21 cellular contexts compared by ENCODE assay signal in genomic region chr20:53386186-53386681, GRCh38.
"Had no signal": no experiment of that assay in that cellular context is flagged by ENCODE, and none has a peak within 500 bp of the region (broad histone marks: within the 10 kb centered on the region; RNA-seq: fewer than 3 reads in every experiment).

No MANE protein-coding gene starts in this region.

- H3K4me1 ChIP-seq: foreskin keratinocyte, left lung, psoas muscle, suprapubic skin had no signal

- H3K27me3 ChIP-seq: body of pancreas, foreskin keratinocyte, left lung, suprapubic skin, tibial nerve had no signal

- DNase-seq: activated CD4-positive, alpha-beta memory T cell treated with anti-CD3 and anti-CD28 coated beads, Interleukin-2, amount 10 ng/mL, durations not matched to agents 7 days and 5 days; activated CD4-positive, alpha-beta T cell treated with anti-CD3 and anti-CD28 coated beads, Interleukin-2, amount 10 ng/mL, durations not matched to agents 24 days and 14 days; activated gamma-delta T cell; activated naive CD4-positive, alpha-beta T cell treated with anti-CD3 and anti-CD28 coated beads, Interleukin-2, amount 50 U/mL, for 16 hours; activated naive CD8-positive, alpha-beta T cell treated with anti-CD3 and anti-CD28 coated beads, Interleukin-2, amount 50 U/mL, for 24 hours; body of pancreas; caudate nucleus; effector CD4-positive, alpha-beta T cell; erythroblast; foreskin keratinocyte; kidney; left lung; nephron progenitor cell; psoas muscle; right cardiac atrium; stimulated activated CD4-positive, alpha-beta T cell treated with anti-CD3 and anti-CD28 coated beads, Interleukin-4, amount 100 ng/mL, for 24 hours had no signal

- H3K4me3 ChIP-seq: body of pancreas, left lung, psoas muscle, suprapubic skin, tibial nerve had no signal

- H3K27ac ChIP-seq: body of pancreas, foreskin keratinocyte, left lung, psoas muscle, suprapubic skin, tibial nerve had no signal

- H3K9me3 Mint-ChIP-seq: activated CD4-positive, alpha-beta memory T cell treated with anti-CD3 and anti-CD28 coated beads, Interleukin-2, amount 10 ng/mL, durations not matched to agents 7 days and 5 days; activated CD4-positive, alpha-beta T cell treated with anti-CD3 and anti-CD28 coated beads, Interleukin-2, amount 10 ng/mL, durations not matched to agents 24 days and 14 days; activated naive CD8-positive, alpha-beta T cell treated with anti-CD3 and anti-CD28 coated beads, Interleukin-2, amount 50 U/mL, for 24 hours; activated T-helper 1 cell treated with anti-CD3 and anti-CD28 coated beads, Interleukin-12 subunit alpha, Interleukin-12 subunit beta, Interleukin-2, Interleukin-4 antibody, amounts not matched to agents 30 ng/mL and 10 ng/mL and 1 ng/mL, durations not matched to agents 14 hours and 24 hours and 36 hours; dendritic cell treated with granulocyte-macrophage colony-stimulating factor and Interleukin-4, amounts not matched to agents 40 ng/mL and 50 ng/mL, for 4 days; stimulated activated naive CD8-positive, alpha-beta T cell treated with anti-CD3 and anti-CD28 coated beads, Interleukin-15, Interleukin-2, amounts not matched to agents 100 ng/mL and 50 ng/mL, for 24 hours had no signal

- H3K27me3 Mint-ChIP-seq: activated CD4-positive, alpha-beta memory T cell treated with anti-CD3 and anti-CD28 coated beads, Interleukin-2, amount 10 ng/mL, durations not matched to agents 7 days and 5 days; activated CD4-positive, alpha-beta T cell treated with anti-CD3 and anti-CD28 coated beads, Interleukin-2, amount 10 ng/mL, durations not matched to agents 24 days and 14 days; activated naive CD8-positive, alpha-beta T cell treated with anti-CD3 and anti-CD28 coated beads, Interleukin-2, amount 50 U/mL, for 24 hours; dendritic cell treated with granulocyte-macrophage colony-stimulating factor and Interleukin-4, amounts not matched to agents 40 ng/mL and 50 ng/mL, for 4 days; stimulated activated naive CD8-positive, alpha-beta T cell treated with anti-CD3 and anti-CD28 coated beads, Interleukin-15, Interleukin-2, amounts not matched to agents 100 ng/mL and 50 ng/mL, for 24 hours had no signal

- H3K36me3 ChIP-seq: left lung, suprapubic skin, tibial nerve had no signal

- ATAC-seq: activated naive CD8-positive, alpha-beta T cell treated with anti-CD3 and anti-CD28 coated beads, Interleukin-2, amount 50 U/mL, for 24 hours; body of pancreas; foreskin keratinocyte; left lung; psoas muscle; right cardiac atrium had no signal

- H3K9me3 ChIP-seq: body of pancreas, left lung, suprapubic skin, tibial nerve had no signal

- H3K4me3 Mint-ChIP-seq: activated CD4-positive, alpha-beta memory T cell treated with anti-CD3 and anti-CD28 coated beads, Interleukin-2, amount 10 ng/mL, durations not matched to agents 7 days and 5 days; activated CD4-positive, alpha-beta T cell treated with anti-CD3 and anti-CD28 coated beads, Interleukin-2, amount 10 ng/mL, durations not matched to agents 24 days and 14 days; activated naive CD8-positive, alpha-beta T cell treated with anti-CD3 and anti-CD28 coated beads, Interleukin-2, amount 50 U/mL, for 24 hours; activated T-helper 1 cell treated with anti-CD3 and anti-CD28 coated beads, Interleukin-12 subunit alpha, Interleukin-12 subunit beta, Interleukin-2, Interleukin-4 antibody, amounts not matched to agents 30 ng/mL and 10 ng/mL and 1 ng/mL, durations not matched to agents 14 hours and 24 hours and 36 hours; dendritic cell treated with granulocyte-macrophage colony-stimulating factor and Interleukin-4, amounts not matched to agents 40 ng/mL and 50 ng/mL, for 4 days; nephron progenitor cell; stimulated activated naive CD8-positive, alpha-beta T cell treated with anti-CD3 and anti-CD28 coated beads, Interleukin-15, Interleukin-2, amounts not matched to agents 100 ng/mL and 50 ng/mL, for 24 hours had no signal

- H3K27ac Mint-ChIP-seq: activated CD4-positive, alpha-beta memory T cell treated with anti-CD3 and anti-CD28 coated beads, Interleukin-2, amount 10 ng/mL, durations not matched to agents 7 days and 5 days; activated CD4-positive, alpha-beta T cell treated with anti-CD3 and anti-CD28 coated beads, Interleukin-2, amount 10 ng/mL, durations not matched to agents 24 days and 14 days; activated naive CD8-positive, alpha-beta T cell treated with anti-CD3 and anti-CD28 coated beads, Interleukin-2, amount 50 U/mL, for 24 hours; activated T-helper 1 cell treated with anti-CD3 and anti-CD28 coated beads, Interleukin-12 subunit alpha, Interleukin-12 subunit beta, Interleukin-2, Interleukin-4 antibody, amounts not matched to agents 30 ng/mL and 10 ng/mL and 1 ng/mL, durations not matched to agents 14 hours and 24 hours and 36 hours; dendritic cell treated with granulocyte-macrophage colony-stimulating factor and Interleukin-4, amounts not matched to agents 40 ng/mL and 50 ng/mL, for 4 days; stimulated activated naive CD8-positive, alpha-beta T cell treated with anti-CD3 and anti-CD28 coated beads, Interleukin-15, Interleukin-2, amounts not matched to agents 100 ng/mL and 50 ng/mL, for 24 hours had no signal
